In genomic region chr12:104494137-104494815, GRCh38 we compare ENCODE assay signal across 8 cellular contexts. TPM values are rescaled to one million over a fixed set of nuclear protein-coding genes. Genes with fewer than 3 reads are reported as not detected.
DNase-seq lines count a peak whose midpoint lies in the region; ATAC-seq and TF ChIP-seq lines count a peak whose summit lies in the region.

No MANE protein-coding gene starts in this region.

- peaks cover 46% of the 10 kb centered on the region for H4K20me1 ChIP-seq in PC-9 (ENCODE audit: insufficient read depth)

- POLR2A ChIA-PET in PC-9 (lab: Charles Lee; ENCODE audit: unreplicated experiment): no interaction called here

- H3K27me3 ChIP-seq in duodenal mucosa (ENCODE audit: control insufficient read depth in 1 of 2, insufficient read depth in 2 of 2, low read length in 2 of 2): no peaks in the 10 kb centered on the region
- H3K27me3 ChIP-seq in PC-9 (ENCODE audit: insufficient read depth, low read depth): no peaks in the 10 kb centered on the region
- no peaks in the 10 kb centered on the region for H3K27me3 ChIP-seq in BE2C

- no peak overlapping the region for H3K4me2 ChIP-seq in PC-9

- TF ChIP-seq CTCF in PC-9 (conservative IDR thresholded peaks at IDR 0.05): no peak
- TF ChIP-seq CTCF in BE2C (IDR thresholded peaks at IDR 0.05; ENCODE audit: low read depth, low read length): no peak

- peaks cover 98% of the 10 kb centered on the region for H3K79me2 ChIP-seq in PC-9 (ENCODE audit: low read depth)

- no peaks in the 10 kb centered on the region for H3K9me3 ChIP-seq in duodenal mucosa (ENCODE audit: control insufficient read depth in 1 of 2, low read length in 2 of 2)
- H3K9me3 ChIP-seq in PC-9 (ENCODE audit: insufficient read depth, low read depth): no peaks in the 10 kb centered on the region
- H3K9me3 ChIP-seq in BE2C: no peaks in the 10 kb centered on the region

- no peak overlapping the region for H3K9ac ChIP-seq in duodenal mucosa (ENCODE audit: low read depth in 1 of 2, low read length in 2 of 2)

- no TSS peak for BruUV-seq in PC-9 (replicated peaks; lab: Mats Ljungman, UMichigan)

- peak; percentile 84 for DNase-seq in stimulated activated CD4-positive, alpha-beta T cell treated with anti-CD3 and anti-CD28 coated beads, Interleukin-15, amount 100 ng/mL, for 24 hours
- DNase-seq in effector CD8-positive, alpha-beta T cell (lab: John Stamatoyannopoulos, UW): no peak
- DNase-seq in PC-9: no peak
- no peak for DNase-seq in BE2C

- H3K27ac ChIP-seq in duodenal mucosa (ENCODE audit: low read depth, low read length) (peak overlapping the region; percentile 42), PC-9 (no peak overlapping the region)

- H2AFZ ChIP-seq in PC-9: no peak overlapping the region

- intact Hi-C loops in PC-9 (cut with micrococcal nuclease; ENCODE audit: unreplicated experiment): no loop called here

- ATAC-seq in GM21515 (IDR thresholded peaks at IDR 0.05; ENCODE audit: unreplicated experiment) (peak; percentile 44), GM18519 (IDR thresholded peaks at IDR 0.05; ENCODE audit: low FRiP score, unreplicated experiment) (no peak)
- peak; percentile 82 to 85 for ATAC-seq in activated CD4-positive, CD25-positive, alpha-beta regulatory T cell treated with anti-CD3 and anti-CD28 coated beads, Interleukin-2, amount 50 U/mL, for 24 hours

- H3K4me3 ChIP-seq in duodenal mucosa (ENCODE audit: low read depth in 1 of 2, low read length in 2 of 2): no peak overlapping the region
- no peak overlapping the region for H3K4me3 ChIP-seq in PC-9
- H3K4me3 ChIP-seq in BE2C (ENCODE audit: low read depth, low read length): no peak overlapping the region

- peaks cover 7 to 45% of the 10 kb centered on the region in 2 donors for H3K4me1 ChIP-seq in duodenal mucosa (ENCODE audit: control insufficient read depth in 1 of 2, insufficient read depth in 2 of 2, low read length in 2 of 2)
- H3K4me1 ChIP-seq in PC-9 (replicated peaks; ENCODE audit: insufficient read depth): no peaks in the 10 kb centered on the region
- peaks cover 30% of the 10 kb centered on the region for H3K4me1 ChIP-seq in BE2C

- no peaks in the 10 kb centered on the region for H3K9me2 ChIP-seq in PC-9 (ENCODE audit: insufficient read depth)

- CTCF ChIA-PET in PC-9 (lab: Charles Lee): no interaction called here

- no peaks in the 10 kb centered on the region for H3K36me3 ChIP-seq in duodenal mucosa (ENCODE audit: control insufficient read depth in 1 of 2, insufficient read depth in 2 of 2, low read length in 2 of 2)
- peaks cover 15% of the 10 kb centered on the region; the same call in 1 of the 2 replicates for H3K36me3 ChIP-seq in PC-9 (ENCODE audit: low read depth)
- H3K36me3 ChIP-seq in BE2C: no peaks in the 10 kb centered on the region; the same call in 1 of the 2 replicates

- peaks cover 21% of the 10 kb centered on the region; the same call in 1 of the 2 replicates for H3F3A ChIP-seq in PC-9 (ENCODE audit: insufficient read depth, low read depth)

RNA-seq across cellular contexts. Expression of gene CHST11, which starts 37.5 kb away (rescaled TPM):
- 39.9 and 52.2 TPM in 2 replicates for total RNA-seq in PC-9 (2021)
- 38.2 TPM for polyA plus RNA-seq in BE2C (2012; ENCODE audit: insufficient read depth, insufficient read length, low read depth)
